ENCODE assay signal across 26 cellular contexts in the genomic region with DNA sequence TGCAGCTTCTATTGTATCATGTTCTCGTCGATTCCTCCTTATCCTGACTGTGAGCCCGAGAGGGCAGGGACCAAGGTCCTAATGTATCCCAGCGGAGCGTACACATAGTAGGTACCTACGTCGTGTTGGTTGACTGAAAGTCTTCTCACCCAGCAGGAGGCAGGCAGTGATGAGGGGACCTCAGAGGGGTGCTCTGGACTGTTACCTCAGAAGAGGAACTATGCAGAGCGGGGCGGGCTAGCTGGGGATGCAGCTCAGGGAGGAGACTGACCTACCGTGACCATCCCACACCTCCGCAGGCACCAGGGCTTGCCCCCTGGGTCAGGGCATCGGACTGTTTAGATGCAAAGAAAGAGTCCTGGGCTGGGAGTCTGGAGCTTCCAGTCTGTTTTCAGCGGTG. TPM values are rescaled to one million over a fixed set of nuclear protein-coding genes. Genes with fewer than 3 reads are reported as not detected.
"Had no signal": no experiment of that assay in that cellular context is flagged by ENCODE, and none has a peak within 500 bp of the region (broad histone marks: within the 10 kb centered on the region; RNA-seq: fewer than 3 reads in every experiment).

No MANE protein-coding gene starts in this region.

- H3K27ac Mint-ChIP-seq: endodermal cell; natural killer cell; stimulated activated effector memory CD8-positive, alpha-beta T cell treated with anti-CD3 and anti-CD28 coated beads, Interleukin-12 subunit alpha, Interleukin-12 subunit beta, amount 100 ng/mL, for 72 hours had no signal

- H3K79me2 ChIP-seq: parathyroid adenoma had no signal

- ATAC-seq: esophagus mucosa; gastroesophageal sphincter; heart left ventricle; left cardiac atrium; left lung; sciatic nerve; stimulated activated effector memory CD8-positive, alpha-beta T cell treated with anti-CD3 and anti-CD28 coated beads, Interleukin-12 subunit alpha, Interleukin-12 subunit beta, amount 100 ng/mL, for 72 hours had no signal

- H2AFZ ChIP-seq: parathyroid adenoma had no signal

- FAIRE-seq: colon, islet of Langerhans had no signal

- H3K36me3 ChIP-seq: gastroesophageal sphincter, heart left ventricle, left lung, prostate gland, right atrium auricular region, stomach, thyroid gland had no signal

- H3K27ac ChIP-seq: dorsolateral prefrontal cortex, epithelial cell of prostate, gastroesophageal sphincter, heart left ventricle, left lung, parathyroid adenoma, prostate gland, right atrium auricular region, stomach, thyroid gland had no signal

- H3K36me3 Mint-ChIP-seq: natural killer cell had no signal

- DNase-seq: dorsolateral prefrontal cortex; effector CD4-positive, alpha-beta T cell; endodermal cell; foreskin fibroblast; heart left ventricle; hippocampal formation; left cardiac atrium; left lung; mesendoderm; natural killer cell; stimulated activated CD4-positive, alpha-beta T cell treated with anti-CD3 and anti-CD28 coated beads, Interleukin-2, amount 100 ng/mL, for 24 hours; stimulated activated CD4-positive, alpha-beta T cell treated with anti-CD3 and anti-CD28 coated beads, Interleukin-4, amount 100 ng/mL, for 24 hours; stimulated activated naive CD4-positive, alpha-beta T cell treated with Interleukin-2 at 50 U/mL for 16 hours; stomach; thyroid gland had no signal

- H3K4me1 ChIP-seq: gastroesophageal sphincter, prostate gland, thyroid gland had no signal

- H3K27me3 ChIP-seq: dorsolateral prefrontal cortex, gastroesophageal sphincter, heart left ventricle, left lung, right atrium auricular region, stomach, thyroid gland had no signal

- H3K4me1 Mint-ChIP-seq: natural killer cell; stimulated activated effector memory CD8-positive, alpha-beta T cell treated with anti-CD3 and anti-CD28 coated beads, Interleukin-12 subunit alpha, Interleukin-12 subunit beta, amount 100 ng/mL, for 72 hours had no signal

- H3K9me3 Mint-ChIP-seq: natural killer cell; stimulated activated effector memory CD8-positive, alpha-beta T cell treated with anti-CD3 and anti-CD28 coated beads, Interleukin-12 subunit alpha, Interleukin-12 subunit beta, amount 100 ng/mL, for 72 hours had no signal

- H3K9ac ChIP-seq: parathyroid adenoma had no signal

- H3K4me3 Mint-ChIP-seq: endodermal cell; natural killer cell; stimulated activated effector memory CD8-positive, alpha-beta T cell treated with anti-CD3 and anti-CD28 coated beads, Interleukin-12 subunit alpha, Interleukin-12 subunit beta, amount 100 ng/mL, for 72 hours had no signal

- H3K9me3 ChIP-seq: gastroesophageal sphincter, heart left ventricle, left lung, prostate gland, right atrium auricular region, stomach, thyroid gland had no signal

- H3K4me3 ChIP-seq: dorsolateral prefrontal cortex, gastroesophageal sphincter, heart left ventricle, left lung, prostate gland, right atrium auricular region, stomach, thyroid gland had no signal

RNA-seq across cellular contexts. Expression of a gene that starts 35.5 kb away (rescaled TPM):
- total RNA-seq: osteoblast had no signal
